Comparison of ENCODE assay signal across 1 cellular context in the genomic region with DNA sequence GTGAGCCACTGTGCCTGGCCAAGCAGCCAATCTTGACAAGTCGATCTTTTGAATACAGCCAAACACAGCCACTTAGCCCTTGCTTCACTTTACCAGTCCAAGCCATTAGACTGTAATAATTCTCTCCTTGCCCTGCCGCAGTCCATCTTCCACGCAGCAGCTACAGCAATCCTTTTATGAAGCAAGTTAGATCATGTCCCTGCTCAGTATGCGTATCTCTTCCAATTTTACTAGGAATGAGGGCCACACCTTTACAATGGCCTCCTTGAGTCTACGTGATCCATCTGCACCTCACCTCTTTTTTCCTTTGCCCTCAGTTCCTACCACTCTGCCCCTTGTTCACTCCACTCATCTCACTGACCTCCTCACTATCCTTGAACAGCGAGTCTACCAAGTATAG.
TF ChIP-seq lines count a peak whose summit lies in the region.

No MANE protein-coding gene starts in this region.

TF ChIP-seq in GM12878, 131 proteins besides CTCF, POLR2A, EP300 and RAD21:
- TF ChIP-seq, protein P1, sequence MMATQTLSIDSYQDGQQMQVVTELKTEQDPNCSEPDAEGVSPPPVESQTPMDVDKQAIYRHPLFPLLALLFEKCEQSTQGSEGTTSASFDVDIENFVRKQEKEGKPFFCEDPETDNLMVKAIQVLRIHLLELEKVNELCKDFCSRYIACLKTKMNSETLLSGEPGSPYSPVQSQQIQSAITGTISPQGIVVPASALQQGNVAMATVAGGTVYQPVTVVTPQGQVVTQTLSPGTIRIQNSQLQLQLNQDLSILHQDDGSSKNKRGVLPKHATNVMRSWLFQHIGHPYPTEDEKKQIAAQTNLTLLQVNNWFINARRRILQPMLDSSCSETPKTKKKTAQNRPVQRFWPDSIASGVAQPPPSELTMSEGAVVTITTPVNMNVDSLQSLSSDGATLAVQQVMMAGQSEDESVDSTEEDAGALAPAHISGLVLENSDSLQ (IDR thresholded peaks at IDR 0.05) = no peak
- TF ChIP-seq, protein P2, sequence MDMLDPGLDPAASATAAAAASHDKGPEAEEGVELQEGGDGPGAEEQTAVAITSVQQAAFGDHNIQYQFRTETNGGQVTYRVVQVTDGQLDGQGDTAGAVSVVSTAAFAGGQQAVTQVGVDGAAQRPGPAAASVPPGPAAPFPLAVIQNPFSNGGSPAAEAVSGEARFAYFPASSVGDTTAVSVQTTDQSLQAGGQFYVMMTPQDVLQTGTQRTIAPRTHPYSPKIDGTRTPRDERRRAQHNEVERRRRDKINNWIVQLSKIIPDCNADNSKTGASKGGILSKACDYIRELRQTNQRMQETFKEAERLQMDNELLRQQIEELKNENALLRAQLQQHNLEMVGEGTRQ (IDR thresholded peaks at IDR 0.05; ENCODE audit: borderline replicate concordance, low read depth, low read length) = no peak
- TF ChIP-seq NFIC (IDR thresholded peaks at IDR 0.05; ENCODE audit: low read depth, low read length) = no peak
- TF ChIP-seq EZH2 (IDR thresholded peaks at IDR 0.05; ENCODE audit: borderline replicate concordance, control insufficient read depth, low read depth, low read length) = no peak
- TF ChIP-seq BCL11A (IDR thresholded peaks at IDR 0.05; ENCODE audit: low read depth, low read length) = no peak
- TF ChIP-seq GATAD2B (conservative IDR thresholded peaks at IDR 0.05; ENCODE audit: low read depth) = no peak
- TF ChIP-seq, protein P3, sequence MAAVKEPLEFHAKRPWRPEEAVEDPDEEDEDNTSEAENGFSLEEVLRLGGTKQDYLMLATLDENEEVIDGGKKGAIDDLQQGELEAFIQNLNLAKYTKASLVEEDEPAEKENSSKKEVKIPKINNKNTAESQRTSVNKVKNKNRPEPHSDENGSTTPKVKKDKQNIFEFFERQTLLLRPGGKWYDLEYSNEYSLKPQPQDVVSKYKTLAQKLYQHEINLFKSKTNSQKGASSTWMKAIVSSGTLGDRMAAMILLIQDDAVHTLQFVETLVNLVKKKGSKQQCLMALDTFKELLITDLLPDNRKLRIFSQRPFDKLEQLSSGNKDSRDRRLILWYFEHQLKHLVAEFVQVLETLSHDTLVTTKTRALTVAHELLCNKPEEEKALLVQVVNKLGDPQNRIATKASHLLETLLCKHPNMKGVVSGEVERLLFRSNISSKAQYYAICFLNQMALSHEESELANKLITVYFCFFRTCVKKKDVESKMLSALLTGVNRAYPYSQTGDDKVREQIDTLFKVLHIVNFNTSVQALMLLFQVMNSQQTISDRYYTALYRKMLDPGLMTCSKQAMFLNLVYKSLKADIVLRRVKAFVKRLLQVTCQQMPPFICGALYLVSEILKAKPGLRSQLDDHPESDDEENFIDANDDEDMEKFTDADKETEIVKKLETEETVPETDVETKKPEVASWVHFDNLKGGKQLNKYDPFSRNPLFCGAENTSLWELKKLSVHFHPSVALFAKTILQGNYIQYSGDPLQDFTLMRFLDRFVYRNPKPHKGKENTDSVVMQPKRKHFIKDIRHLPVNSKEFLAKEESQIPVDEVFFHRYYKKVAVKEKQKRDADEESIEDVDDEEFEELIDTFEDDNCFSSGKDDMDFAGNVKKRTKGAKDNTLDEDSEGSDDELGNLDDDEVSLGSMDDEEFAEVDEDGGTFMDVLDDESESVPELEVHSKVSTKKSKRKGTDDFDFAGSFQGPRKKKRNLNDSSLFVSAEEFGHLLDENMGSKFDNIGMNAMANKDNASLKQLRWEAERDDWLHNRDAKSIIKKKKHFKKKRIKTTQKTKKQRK (IDR thresholded peaks at IDR 0.05; ENCODE audit: low read depth, low read length) = no peak
- TF ChIP-seq YBX1 (IDR thresholded peaks at IDR 0.05) = no peak
- no peak for TF ChIP-seq RFX5 (IDR thresholded peaks at IDR 0.05; ENCODE audit: low read depth, low read length)
- no peak for TF ChIP-seq IKZF1 (conservative IDR thresholded peaks at IDR 0.05)
- TF ChIP-seq, protein P4, sequence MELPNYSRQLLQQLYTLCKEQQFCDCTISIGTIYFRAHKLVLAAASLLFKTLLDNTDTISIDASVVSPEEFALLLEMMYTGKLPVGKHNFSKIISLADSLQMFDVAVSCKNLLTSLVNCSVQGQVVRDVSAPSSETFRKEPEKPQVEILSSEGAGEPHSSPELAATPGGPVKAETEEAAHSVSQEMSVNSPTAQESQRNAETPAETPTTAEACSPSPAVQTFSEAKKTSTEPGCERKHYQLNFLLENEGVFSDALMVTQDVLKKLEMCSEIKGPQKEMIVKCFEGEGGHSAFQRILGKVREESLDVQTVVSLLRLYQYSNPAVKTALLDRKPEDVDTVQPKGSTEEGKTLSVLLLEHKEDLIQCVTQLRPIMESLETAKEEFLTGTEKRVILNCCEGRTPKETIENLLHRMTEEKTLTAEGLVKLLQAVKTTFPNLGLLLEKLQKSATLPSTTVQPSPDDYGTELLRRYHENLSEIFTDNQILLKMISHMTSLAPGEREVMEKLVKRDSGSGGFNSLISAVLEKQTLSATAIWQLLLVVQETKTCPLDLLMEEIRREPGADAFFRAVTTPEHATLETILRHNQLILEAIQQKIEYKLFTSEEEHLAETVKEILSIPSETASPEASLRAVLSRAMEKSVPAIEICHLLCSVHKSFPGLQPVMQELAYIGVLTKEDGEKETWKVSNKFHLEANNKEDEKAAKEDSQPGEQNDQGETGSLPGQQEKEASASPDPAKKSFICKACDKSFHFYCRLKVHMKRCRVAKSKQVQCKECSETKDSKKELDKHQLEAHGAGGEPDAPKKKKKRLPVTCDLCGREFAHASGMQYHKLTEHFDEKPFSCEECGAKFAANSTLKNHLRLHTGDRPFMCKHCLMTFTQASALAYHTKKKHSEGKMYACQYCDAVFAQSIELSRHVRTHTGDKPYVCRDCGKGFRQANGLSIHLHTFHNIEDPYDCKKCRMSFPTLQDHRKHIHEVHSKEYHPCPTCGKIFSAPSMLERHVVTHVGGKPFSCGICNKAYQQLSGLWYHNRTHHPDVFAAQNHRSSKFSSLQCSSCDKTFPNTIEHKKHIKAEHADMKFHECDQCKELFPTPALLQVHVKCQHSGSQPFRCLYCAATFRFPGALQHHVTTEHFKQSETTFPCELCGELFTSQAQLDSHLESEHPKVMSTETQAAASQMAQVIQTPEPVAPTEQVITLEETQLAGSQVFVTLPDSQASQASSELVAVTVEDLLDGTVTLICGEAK (IDR thresholded peaks at IDR 0.05; ENCODE audit: borderline replicate concordance) = no peak
- TF ChIP-seq RB1 (IDR thresholded peaks at IDR 0.05; ENCODE audit: borderline replicate concordance) = no peak
